7 cellular contexts compared by ENCODE assay signal in genomic region chr4:186341655-186342054, GRCh38.
"Had no signal": no experiment of that assay in that cellular context is flagged by ENCODE, and none has a peak within 500 bp of the region (broad histone marks: within the 10 kb centered on the region; RNA-seq: fewer than 3 reads in every experiment).

No MANE protein-coding gene starts in this region.

- FAIRE-seq: G401.6, GM12878, GM12891, GM12892, GM18507, GM19239 had no signal

- ATAC-seq: GM12878 had no signal

- DNase-seq: GDM1 had no signal

- H3K4me3 ChIP-seq: GM12878 had no signal
